In genomic region chr9:62801961-62802718, GRCh38 we compare ENCODE assay signal across 1 cellular context.
A peak's percentile ranks its signal among the peaks of the same experiment; 100 is the strongest.
TF ChIP-seq lines count a peak whose summit lies in the region.
"Not testable (repeated sequence)": the region's sequence is repeated elsewhere in the genome, so short reads cannot be mapped to it uniquely, and the experiment has no call there.

No MANE protein-coding gene starts in this region.

TF ChIP-seq in HepG2, 621 proteins besides CTCF, POLR2A, EP300 and RAD21 (continued from another document):
- peak; percentile 25; the same call in 1 of the 2 replicates for TF ChIP-seq ZSCAN5A (CRISPR knock-in tag; IDR thresholded peaks at IDR 0.05; ENCODE audit: borderline replicate concordance)
- TF ChIP-seq THRA (CRISPR knock-in tag; IDR thresholded peaks at IDR 0.05; ENCODE audit: borderline replicate concordance), result 0 out of 2 replicates have a peak, but pooled peaks have one; percentile 26
- 0 out of 2 replicates have a peak, but pooled peaks have one; percentile 23 for TF ChIP-seq ZNF317 (CRISPR knock-in tag; IDR thresholded peaks at IDR 0.05)
- TF ChIP-seq ZNF773 (CRISPR knock-in tag; IDR thresholded peaks at IDR 0.05; ENCODE audit: borderline replicate concordance), result peak; percentile 63
- peak; percentile 72; the same call in 1 of the 2 replicates for TF ChIP-seq ZNF792 (CRISPR knock-in tag; IDR thresholded peaks at IDR 0.05)
- peak; percentile 77; the same call in 1 of the 2 replicates for TF ChIP-seq ZNF639 (CRISPR knock-in tag; conservative IDR thresholded peaks at IDR 0.05)
- peak; percentile 41 for TF ChIP-seq TSC22D2 (CRISPR knock-in tag; IDR thresholded peaks at IDR 0.05; ENCODE audit: borderline replicate concordance)
- 0 out of 2 replicates have a peak, but pooled peaks have one; percentile 49 for TF ChIP-seq KLF9 (CRISPR knock-in tag; IDR thresholded peaks at IDR 0.05; ENCODE audit: low read depth)
- peak; percentile 81; the same call in 1 of the 2 replicates for TF ChIP-seq DMAP1 (CRISPR knock-in tag; IDR thresholded peaks at IDR 0.05)
- peak; percentile 51; the same call in 1 of the 2 replicates for TF ChIP-seq BRD4 (CRISPR knock-in tag; IDR thresholded peaks at IDR 0.05)
- TF ChIP-seq ZNF768 (CRISPR knock-in tag; IDR thresholded peaks at IDR 0.05), result peak; percentile 62; the same call in 1 of the 2 replicates
- 0 out of 2 replicates have a peak, but pooled peaks have one; percentile 61 for TF ChIP-seq KDM4B (CRISPR knock-in tag; IDR thresholded peaks at IDR 0.05)
- TF ChIP-seq ZBTB25 (CRISPR knock-in tag; IDR thresholded peaks at IDR 0.05), result peak; percentile 68; the same call in 1 of the 2 replicates
- TF ChIP-seq GABPA (IDR thresholded peaks at IDR 0.05; ENCODE audit: low read depth, low read length), result peak; percentile 68
- TF ChIP-seq GABPA (CRISPR knock-in tag; IDR thresholded peaks at IDR 0.05; ENCODE audit: low read depth), result peak; percentile 84
- TF ChIP-seq ZNF574 (CRISPR knock-in tag; IDR thresholded peaks at IDR 0.05), result peak; percentile 90
- not testable (repeated sequence) for TF ChIP-seq TCF12 (IDR thresholded peaks at IDR 0.05)
- TF ChIP-seq TCF12 (CRISPR knock-in tag; IDR thresholded peaks at IDR 0.05), result 0 out of 2 replicates have a peak, but pooled peaks have one; percentile 39
- peak; percentile 80 for TF ChIP-seq IKZF5 (CRISPR knock-in tag; IDR thresholded peaks at IDR 0.05)
- TF ChIP-seq RFXAP (CRISPR knock-in tag; IDR thresholded peaks at IDR 0.05; ENCODE audit: borderline replicate concordance), result peak; percentile 75; the same call in 1 of the 2 replicates
- peak; percentile 81 for TF ChIP-seq ELF1 (CRISPR knock-in tag; IDR thresholded peaks at IDR 0.05)
- peak; percentile 74 for TF ChIP-seq KDM2A (CRISPR knock-in tag; IDR thresholded peaks at IDR 0.05; ENCODE audit: borderline replicate concordance, low read depth)
- TF ChIP-seq ZNF589 (CRISPR knock-in tag; conservative IDR thresholded peaks at IDR 0.05), result 0 out of 2 replicates have a peak, but pooled peaks have one; percentile 41
- peak; percentile 95 for TF ChIP-seq ZFY (CRISPR knock-in tag; IDR thresholded peaks at IDR 0.05)
- TF ChIP-seq TBX2 (CRISPR knock-in tag; IDR thresholded peaks at IDR 0.05; ENCODE audit: borderline replicate concordance), result peak; percentile 49
- peak; percentile 50 for TF ChIP-seq HNRNPLL (IDR thresholded peaks at IDR 0.05; ENCODE audit: low read depth, low read length, poor library complexity, severe bottlenecking)
- peak; percentile 51; the same call in 1 of the 2 replicates for TF ChIP-seq FOXK1 (CRISPR knock-in tag; IDR thresholded peaks at IDR 0.05; ENCODE audit: borderline replicate concordance, low read depth)
- 0 out of 2 replicates have a peak, but pooled peaks have one; percentile 29 for TF ChIP-seq MIER3 (CRISPR knock-in tag; IDR thresholded peaks at IDR 0.05; ENCODE audit: borderline replicate concordance)
- TF ChIP-seq ZNF761 (CRISPR knock-in tag; conservative IDR thresholded peaks at IDR 0.05), result 0 out of 2 replicates have a peak, but pooled peaks have one; percentile 32
- 0 out of 2 replicates have a peak, but pooled peaks have one; percentile 65 for TF ChIP-seq KLF11 (CRISPR knock-in tag; IDR thresholded peaks at IDR 0.05)
- TF ChIP-seq ZNF558 (CRISPR knock-in tag; IDR thresholded peaks at IDR 0.05; ENCODE audit: borderline replicate concordance), result peak; percentile 56; the same call in 1 of the 2 replicates
- peak; percentile 76 for TF ChIP-seq ELF3 (CRISPR knock-in tag; IDR thresholded peaks at IDR 0.05)
- peak; percentile 87 for TF ChIP-seq ZBED4 (CRISPR knock-in tag; IDR thresholded peaks at IDR 0.05; ENCODE audit: borderline replicate concordance)
- TF ChIP-seq NCOA2 (CRISPR knock-in tag; IDR thresholded peaks at IDR 0.05), result peak; percentile 39; the same call in 1 of the 2 replicates
- TF ChIP-seq ZSCAN9 (CRISPR knock-in tag; IDR thresholded peaks at IDR 0.05; ENCODE audit: borderline replicate concordance), result 0 out of 2 replicates have a peak, but pooled peaks have one; percentile 40
